ENCODE assay signal across 1 cellular context in the genomic region with DNA sequence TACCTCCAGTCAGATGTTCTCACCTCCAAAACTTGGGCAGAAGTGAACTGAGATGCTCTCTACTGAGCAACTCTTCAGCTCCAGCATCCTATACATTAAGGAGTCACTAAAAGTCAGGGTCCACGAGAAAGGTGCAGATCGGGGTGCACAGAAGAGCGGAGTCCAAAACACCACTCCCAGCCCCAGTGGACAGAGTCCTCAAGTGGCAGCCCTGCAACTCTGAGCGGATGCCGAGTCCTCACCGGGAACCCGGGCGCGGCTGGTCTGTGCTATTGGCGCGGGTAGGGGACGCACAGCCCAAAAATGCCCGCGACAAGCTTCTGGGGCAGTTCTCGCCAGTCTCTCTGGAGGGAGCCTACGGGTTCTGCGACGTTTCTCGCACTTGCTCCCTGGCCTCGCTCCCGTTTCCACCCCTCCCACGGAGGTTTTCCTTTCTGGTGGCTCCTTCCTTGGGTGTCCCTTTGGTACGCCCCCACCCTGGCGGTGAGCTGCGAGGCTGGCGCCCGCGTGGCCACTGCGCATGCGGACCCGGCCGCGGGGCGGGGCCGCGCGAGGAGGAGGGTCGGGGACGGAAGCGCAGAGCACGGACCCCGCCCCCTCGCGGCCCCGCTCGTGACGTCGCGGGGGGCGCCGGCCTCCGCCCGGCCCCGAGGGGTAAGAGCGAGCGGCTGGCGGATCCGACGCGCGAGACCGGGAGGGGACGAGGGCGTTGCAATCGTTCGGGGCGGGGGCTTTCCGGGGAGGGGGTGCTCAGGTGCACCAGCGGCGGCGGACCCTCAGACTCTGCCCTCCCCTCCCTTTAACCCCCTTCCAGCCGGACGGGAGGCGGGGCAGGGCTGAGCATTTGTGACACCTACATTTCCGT.
TF ChIP-seq lines count a peak whose summit lies in the region.

A gene with protein sequence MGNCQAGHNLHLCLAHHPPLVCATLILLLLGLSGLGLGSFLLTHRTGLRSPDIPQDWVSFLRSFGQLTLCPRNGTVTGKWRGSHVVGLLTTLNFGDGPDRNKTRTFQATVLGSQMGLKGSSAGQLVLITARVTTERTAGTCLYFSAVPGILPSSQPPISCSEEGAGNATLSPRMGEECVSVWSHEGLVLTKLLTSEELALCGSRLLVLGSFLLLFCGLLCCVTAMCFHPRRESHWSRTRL (plus strand): TSS at position 601 of the 865 bp plus-strand sequence. CDS start 1,065 bp downstream, outside the sequence.

TF ChIP-seq in GM12878, 131 proteins besides CTCF, POLR2A, EP300 and RAD21 (continued from another document):
- TF ChIP-seq BCLAF1 (IDR thresholded peaks at IDR 0.05) = peak; percentile 90
- peak; percentile 81 for TF ChIP-seq IKZF1 (conservative IDR thresholded peaks at IDR 0.05)
- TF ChIP-seq ZNF274 (IDR thresholded peaks at IDR 0.05; ENCODE audit: insufficient read depth, insufficient read length) = no peak
- no peak for TF ChIP-seq BMI1 (IDR thresholded peaks at IDR 0.05; ENCODE audit: borderline replicate concordance)
- TF ChIP-seq PAX8 (IDR thresholded peaks at IDR 0.05) = no peak
- TF ChIP-seq CHD4 (IDR thresholded peaks at IDR 0.05) = no peak
- peak; percentile 20 for TF ChIP-seq SIX5 (IDR thresholded peaks at IDR 0.05; ENCODE audit: low read depth, low read length, severe bottlenecking)
- TF ChIP-seq POLR2AphosphoS2 (IDR thresholded peaks at IDR 0.05; ENCODE audit: low read depth, low read length) = no peak
- TF ChIP-seq SKIL (IDR thresholded peaks at IDR 0.05; ENCODE audit: low read depth, poor library complexity, severe bottlenecking) = peak; percentile 51
- TF ChIP-seq NKRF (conservative IDR thresholded peaks at IDR 0.05) = 0 out of 2 replicates have a peak, but pooled peaks have one; percentile 73
- TF ChIP-seq NR2C1 (IDR thresholded peaks at IDR 0.05) = peak; percentile 24; the same call in 1 of the 2 replicates
- TF ChIP-seq RELA (IDR thresholded peaks at IDR 0.05; ENCODE audit: borderline replicate concordance, partially characterized antibody) = peak; percentile 10
- peak; percentile 51; the same call in 1 of the 2 replicates for TF ChIP-seq CREM (IDR thresholded peaks at IDR 0.05; ENCODE audit: low read depth)
- TF ChIP-seq BCL11A (IDR thresholded peaks at IDR 0.05; ENCODE audit: low read depth, low read length) = 0 out of 2 replicates have a peak, but pooled peaks have one; percentile 48
- TF ChIP-seq ZZZ3 (IDR thresholded peaks at IDR 0.05; ENCODE audit: control insufficient read depth, insufficient read length, low read depth) = no peak
- peak; percentile 23 to 29; a peak in 2 of 4 replicates for TF ChIP-seq IKZF2 (IDR thresholded peaks at IDR 0.05)
